12 cellular contexts compared by ENCODE assay signal in the genomic region with DNA sequence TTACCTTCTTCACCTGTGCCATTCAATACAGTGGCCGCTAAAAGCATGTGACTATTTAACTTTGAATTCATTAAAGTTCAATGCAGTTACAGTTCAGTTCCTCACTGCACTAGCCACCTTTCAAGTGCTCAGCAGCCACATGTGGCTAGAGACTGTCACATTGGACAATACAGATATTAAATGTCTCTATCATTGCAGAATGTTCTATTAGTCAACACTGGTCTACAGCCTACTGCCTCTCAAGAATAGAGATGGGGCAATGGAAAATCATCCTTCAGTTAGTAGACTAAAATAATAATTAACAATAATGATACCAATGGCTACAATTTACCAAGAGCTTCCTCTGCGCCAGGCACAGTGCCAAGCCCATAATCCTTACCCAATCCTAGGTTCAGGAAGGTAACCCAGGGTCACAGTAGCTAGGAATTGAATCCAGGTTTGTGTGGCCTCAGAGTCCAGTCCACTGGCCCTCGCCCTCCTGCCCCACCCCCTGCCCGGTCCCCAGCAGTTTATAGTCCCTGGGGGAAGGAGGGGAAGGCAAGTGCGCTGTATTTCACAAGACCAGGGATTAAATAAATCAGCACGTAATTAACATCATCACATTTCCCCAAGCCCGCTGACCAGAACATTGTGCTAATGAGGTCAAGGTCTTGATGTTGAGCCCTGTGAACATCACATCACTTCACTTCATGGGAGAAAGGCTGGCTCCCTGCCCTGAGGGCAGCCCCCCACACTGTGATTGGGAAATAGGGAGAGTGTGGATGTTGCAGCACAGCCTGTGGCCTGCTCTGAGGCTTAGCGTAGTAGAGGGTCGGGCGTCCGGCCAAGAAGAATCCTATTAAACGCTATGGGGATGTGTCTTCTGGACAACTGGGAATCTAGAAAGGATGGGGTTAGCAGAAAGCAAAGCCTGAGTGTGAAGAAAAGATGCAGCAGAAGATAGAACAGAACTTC.
DNase-seq lines count a peak whose midpoint lies in the region; ATAC-seq and TF ChIP-seq lines count a peak whose summit lies in the region.
"Had no signal": no experiment of that assay in that cellular context is flagged by ENCODE, and none has a peak within 500 bp of the region (broad histone marks: within the 10 kb centered on the region; RNA-seq: fewer than 3 reads in every experiment).

No MANE protein-coding gene starts in this region.

- H3K9ac ChIP-seq in duodenal mucosa (ENCODE audit: low read depth in 1 of 2, low read length in 2 of 2) = no peak overlapping the region

- H3K9me3 Mint-ChIP-seq in CD14-positive monocyte = no peaks in the 10 kb centered on the region
- H3K9me3 Mint-ChIP-seq: nephron progenitor cell had no signal

- peak overlapping the region in 4 of 7 donors; percentile 31 to 74 (median 58) for H3K27ac Mint-ChIP-seq in CD14-positive monocyte
- H3K27ac Mint-ChIP-seq: activated CD8-positive, alpha-beta memory T cell treated with anti-CD3 and anti-CD28 coated beads, Interleukin-2, amount 10 ng/mL, durations not matched to agents 7 days and 5 days; nephron progenitor cell had no signal

- no peaks in the 10 kb centered on the region for H3K36me3 Mint-ChIP-seq in CD14-positive monocyte
- H3K36me3 Mint-ChIP-seq: activated CD8-positive, alpha-beta memory T cell treated with anti-CD3 and anti-CD28 coated beads, Interleukin-2, amount 10 ng/mL, durations not matched to agents 7 days and 5 days had no signal

- no peak overlapping the region for H3K4me3 ChIP-seq in MG63
- peak overlapping the region in 1 of 2 donors; percentile 25 for H3K4me3 ChIP-seq in duodenal mucosa (ENCODE audit: low read depth in 1 of 2, low read length in 2 of 2)
- no peak overlapping the region for H3K4me3 ChIP-seq in psoas muscle
- H3K4me3 ChIP-seq: cardiac muscle cell had no signal

- H3K4me1 Mint-ChIP-seq in CD14-positive monocyte = peaks cover 23% of the 10 kb centered on the region
- H3K4me1 Mint-ChIP-seq: activated CD8-positive, alpha-beta memory T cell treated with anti-CD3 and anti-CD28 coated beads, Interleukin-2, amount 10 ng/mL, durations not matched to agents 7 days and 5 days had no signal

- H3K36me3 ChIP-seq in MG63 (no peaks in the 10 kb centered on the region), duodenal mucosa (ENCODE audit: control insufficient read depth in 1 of 2, insufficient read depth in 2 of 2, low read length in 2 of 2) (no peaks in the 10 kb centered on the region), psoas muscle (ENCODE audit: insufficient read depth in 1 of 2, low read depth in 1 of 2) (no peaks in the 10 kb centered on the region)
- H3K36me3 ChIP-seq: cardiac muscle cell had no signal

- no peak for TF ChIP-seq CTCF in CD14-positive monocyte (IDR thresholded peaks at IDR 0.05)
- TF ChIP-seq CTCF in psoas muscle (IDR thresholded peaks at IDR 0.05) = no peak

- intact Hi-C loops in CD14-positive monocyte (cut with micrococcal nuclease) = no loop called here
- intact Hi-C loops in psoas muscle (cut with DNase I) = no loop called here

- H3K27me3 ChIP-seq in MG63 (no peaks in the 10 kb centered on the region), duodenal mucosa (ENCODE audit: control insufficient read depth in 1 of 2, insufficient read depth in 2 of 2, low read length in 2 of 2) (no peaks in the 10 kb centered on the region), psoas muscle (ENCODE audit: insufficient read depth in 3 of 3, low read length in 2 of 3) (no peaks in the 10 kb centered on the region)
- H3K27me3 ChIP-seq: cardiac muscle cell had no signal

- ATAC-seq in psoas muscle = peak; percentile 51 to 86 (median 84)
- ATAC-seq: activated CD8-positive, alpha-beta memory T cell treated with anti-CD3 and anti-CD28 coated beads, Interleukin-2, amount 10 ng/mL, durations not matched to agents 7 days and 5 days had no signal

- H3K4me1 ChIP-seq in duodenal mucosa (ENCODE audit: control insufficient read depth in 1 of 2, insufficient read depth in 2 of 2, low read length in 2 of 2) (peaks cover 63 to 64% of the 10 kb centered on the region in 2 donors), psoas muscle (peaks cover 10% of the 10 kb centered on the region)

- 47 to 69% (median 56%) methylated on average over 12 of the region's 12 CpGs for WGBS in psoas muscle, 3 donors

- DNase-seq in CD14-positive monocyte (ENCODE audit: low spot score) (no peak), MG63 (peak; percentile 67), psoas muscle (peak; percentile 49 to 88), DMS53 (lab: John Stamatoyannopoulos, UW) (no peak), activated gamma-delta T cell (lab: John Stamatoyannopoulos, UW) (no peak), GDM1 (lab: John Stamatoyannopoulos, UW) (no peak)
- no peak for DNase-seq in activated CD4-positive, CD25-positive, alpha-beta regulatory T cell (lab: John Stamatoyannopoulos, UW)
- DNase-seq: activated CD8-positive, alpha-beta memory T cell treated with anti-CD3 and anti-CD28 coated beads, Interleukin-2, amount 10 ng/mL, durations not matched to agents 7 days and 5 days; NCI-H1930; nephron progenitor cell had no signal

- H3K9me3 ChIP-seq in MG63 (no peaks in the 10 kb centered on the region), duodenal mucosa (ENCODE audit: control insufficient read depth in 1 of 2, low read length in 2 of 2) (no peaks in the 10 kb centered on the region), psoas muscle (no peaks in the 10 kb centered on the region)

- peak overlapping the region; percentile 68 for H3K27ac ChIP-seq in duodenal mucosa (ENCODE audit: low read depth, low read length)
- H3K27ac ChIP-seq in psoas muscle = no peak overlapping the region

- peaks cover 6 to 11% (median 9%) of the 10 kb centered on the region in 3 donors for H3K27me3 Mint-ChIP-seq in CD14-positive monocyte (ENCODE audit: low read depth in 3 of 3)

- H3K4me3 Mint-ChIP-seq in CD14-positive monocyte = peak overlapping the region in 1 of 2 donors; percentile 8
- H3K4me3 Mint-ChIP-seq: activated CD8-positive, alpha-beta memory T cell treated with anti-CD3 and anti-CD28 coated beads, Interleukin-2, amount 10 ng/mL, durations not matched to agents 7 days and 5 days; nephron progenitor cell had no signal

Comparison
In these comparisons a context has a peak if more than half of its experiments do, and no peak if none do; other contexts are left out.
1. DNase-seq: peak in MG63 (single experiment) and psoas muscle (2 of 2); none in CD14-positive monocyte (single experiment), activated CD4-positive, CD25-positive, alpha-beta regulatory T cell (0 of 4), DMS53 (single experiment), activated gamma-delta T cell (single experiment) and GDM1 (single experiment).